In genomic region chr1:205458777-205459566, GRCh38 we compare ENCODE assay signal across 1 cellular context.
A peak's percentile ranks its signal among the peaks of the same experiment; 100 is the strongest.
TF ChIP-seq lines count a peak whose summit lies in the region.

No MANE protein-coding gene starts in this region.

TF ChIP-seq in K562, 482 proteins besides CTCF, POLR2A, EP300 and RAD21 (continued from another document and continues in another):
- peak in 1 of 2 experiments; percentile 88 for TF ChIP-seq AFF1 (IDR thresholded peaks at IDR 0.05; ENCODE audit: low read depth in 1 of 2, partially characterized antibody in 2 of 2)
- 0 out of 6 replicates have a peak, but pooled peaks of 1 of the 3 experiments have one; percentile 24 for TF ChIP-seq ZBTB11 (CRISPR knock-in tag; IDR thresholded peaks at IDR 0.05)
- TF ChIP-seq ZNF197 (CRISPR knock-in tag; IDR thresholded peaks at IDR 0.05; ENCODE audit: low read depth) = 0 out of 2 replicates have a peak, but pooled peaks have one; percentile 60
- no peak for TF ChIP-seq MAFG (tag; conservative IDR thresholded peaks at IDR 0.05)
- no peak for TF ChIP-seq RBBP5 (IDR thresholded peaks at IDR 0.05; ENCODE audit: borderline replicate concordance, insufficient read depth, low read length, poor library complexity, severe bottlenecking)
- peak; percentile 49; the same call in 1 of the 2 replicates for TF ChIP-seq PTTG1 (tag; IDR thresholded peaks at IDR 0.05; ENCODE audit: low read depth)
- TF ChIP-seq E2F5 (CRISPR knock-in tag; IDR thresholded peaks at IDR 0.05) = peak; percentile 76; the same call in 1 of the 2 replicates
- TF ChIP-seq ZNF354B (CRISPR knock-in tag; IDR thresholded peaks at IDR 0.05) = no peak
- no peak for TF ChIP-seq ZBTB49 (CRISPR knock-in tag; IDR thresholded peaks at IDR 0.05; ENCODE audit: borderline replicate concordance)
- TF ChIP-seq RCOR1 (IDR thresholded peaks at IDR 0.05; ENCODE audit: borderline replicate concordance in 1 of 2, low read depth in 2 of 2, low read length in 2 of 2) = peak in 1 of 2 experiments; percentile 70; a peak in 1 of 4 replicates
- no peak for TF ChIP-seq ERF (CRISPR knock-in tag; IDR thresholded peaks at IDR 0.05)
- no peak for TF ChIP-seq ATF3 (IDR thresholded peaks at IDR 0.05)
- TF ChIP-seq ATF3 (CRISPR knock-in tag; conservative IDR thresholded peaks at IDR 0.05) = no peak
- TF ChIP-seq IRF9 (tag; IDR thresholded peaks at IDR 0.05) = no peak
- 0 out of 2 replicates have a peak, but pooled peaks have one; percentile 19 for TF ChIP-seq ZFP91 (CRISPR knock-in tag; IDR thresholded peaks at IDR 0.05)
- 0 out of 2 replicates have a peak, but pooled peaks have one; percentile 62 for TF ChIP-seq ZNF511 (CRISPR knock-in tag; IDR thresholded peaks at IDR 0.05)
- TF ChIP-seq PATZ1 (CRISPR knock-in tag; IDR thresholded peaks at IDR 0.05; ENCODE audit: borderline replicate concordance) = no peak
- no peak for TF ChIP-seq BHLHE40 (IDR thresholded peaks at IDR 0.05; ENCODE audit: low read length)
- no peak for TF ChIP-seq TOE1 (IDR thresholded peaks at IDR 0.05; ENCODE audit: borderline replicate concordance)
- 0 out of 2 replicates have a peak, but pooled peaks have one; percentile 57 for TF ChIP-seq TOE1 (CRISPR knock-in tag; IDR thresholded peaks at IDR 0.05; ENCODE audit: borderline replicate concordance, low read depth)
- peak; percentile 23; the same call in 1 of the 2 replicates for TF ChIP-seq CXXC5 (CRISPR knock-in tag; IDR thresholded peaks at IDR 0.05)
- TF ChIP-seq HDAC2 (IDR thresholded peaks at IDR 0.05) = peak; percentile 68; the same call in 1 of the 2 replicates
- TF ChIP-seq ILF3 (IDR thresholded peaks at IDR 0.05; ENCODE audit: borderline replicate concordance) = no peak
- peak; percentile 63; the same call in 1 of the 2 replicates for TF ChIP-seq E2F4 (CRISPR knock-in tag; IDR thresholded peaks at IDR 0.05; ENCODE audit: low read depth)
- no peak for TF ChIP-seq LCOR (CRISPR knock-in tag; IDR thresholded peaks at IDR 0.05)
- peak; percentile 99 for TF ChIP-seq EHMT2 (IDR thresholded peaks at IDR 0.05)
- TF ChIP-seq CBX5 (IDR thresholded peaks at IDR 0.05; ENCODE audit: borderline replicate concordance, low read depth) = no peak
- 0 out of 2 replicates have a peak, but pooled peaks have one; percentile 32 for TF ChIP-seq HCFC1 (IDR thresholded peaks at IDR 0.05; ENCODE audit: low read depth, low read length)
- TF ChIP-seq REST (CRISPR knock-in tag; IDR thresholded peaks at IDR 0.05; ENCODE audit: low read depth) = peak; percentile 97
